ENCODE assay signal across 12 cellular contexts in genomic region chr12:75634244-75635222, GRCh38.
A peak's percentile ranks its signal among the peaks of the same experiment; 100 is the strongest.
DNase-seq lines count a peak whose midpoint lies in the region; ATAC-seq and TF ChIP-seq lines count a peak whose summit lies in the region.
"Had no signal": no experiment of that assay in that cellular context is flagged by ENCODE, and none has a peak within 500 bp of the region (broad histone marks: within the 10 kb centered on the region; RNA-seq: fewer than 3 reads in every experiment).

No MANE protein-coding gene starts in this region.

- ATAC-seq in HG02885 (IDR thresholded peaks at IDR 0.05; ENCODE audit: poor library complexity, unreplicated experiment) (no peak), GM21423 (IDR thresholded peaks at IDR 0.05; ENCODE audit: unreplicated experiment) (no peak)
- ATAC-seq: heart left ventricle, left cardiac atrium had no signal

- H3K9me3 ChIP-seq in hepatocyte (ENCODE audit: low read depth) = no peaks in the 10 kb centered on the region
- H3K9me3 ChIP-seq: MG63, thoracic aorta had no signal

- DNase-seq in DMS53 (lab: John Stamatoyannopoulos, UW) = peak; percentile 44
- DNase-seq in HT-29 (ENCODE audit: low spot score) = peak; percentile 6
- DNase-seq in SK-MEL-5 (ENCODE audit: low read depth, low spot score) = peak; percentile 16
- no peak for DNase-seq in hepatocyte (ENCODE audit: low spot score)
- DNase-seq in activated CD4-positive, CD25-positive, alpha-beta regulatory T cell (lab: John Stamatoyannopoulos, UW) = no peak
- DNase-seq: heart left ventricle; left cardiac atrium; MG63; stimulated activated CD4-positive, alpha-beta T cell treated with anti-CD3 and anti-CD28 coated beads, Interleukin-1b, Interleukin-23, amount 100 ng/mL, for 48 hours had no signal

- no peak overlapping the region for H3K4me3 ChIP-seq in hepatocyte
- H3K4me3 ChIP-seq: heart left ventricle, MG63, thoracic aorta had no signal

- no peaks in the 10 kb centered on the region for H3K27me3 ChIP-seq in hepatocyte
- H3K27me3 ChIP-seq: heart left ventricle, MG63 had no signal

- H3K36me3 ChIP-seq in hepatocyte (replicated peaks; ENCODE audit: insufficient read depth, low read depth) = no peaks in the 10 kb centered on the region
- H3K36me3 ChIP-seq: heart left ventricle, MG63, thoracic aorta had no signal

- no peaks in the 10 kb centered on the region for H3K9me2 ChIP-seq in hepatocyte (replicated peaks; ENCODE audit: insufficient read depth)

- no peaks in the 10 kb centered on the region for H3K79me2 ChIP-seq in hepatocyte

- no peaks in the 10 kb centered on the region for H4K20me1 ChIP-seq in hepatocyte (ENCODE audit: insufficient read depth, poor library complexity, severe bottlenecking)

- peak overlapping the region; percentile 3 for H3K27ac ChIP-seq in hepatocyte
- H3K27ac ChIP-seq: thoracic aorta had no signal

- H3K4me1 ChIP-seq in hepatocyte (ENCODE audit: insufficient read depth) = peaks cover 11% of the 10 kb centered on the region

- TF ChIP-seq CTCF in hepatocyte (IDR thresholded peaks at IDR 0.05; ENCODE audit: poor library complexity) = no peak

- peak overlapping the region; percentile 12 for H2AFZ ChIP-seq in hepatocyte

- H3K4me2 ChIP-seq in hepatocyte = no peak overlapping the region

- in situ Hi-C loops in SK-MEL-5 (cut with HindIII; ENCODE audit: low pct_unique_long_range_greater_than_20kb, low sequenced_read_pairs) = no loop called here

- 64% methylated on average over 3 of the region's 3 CpGs for WGBS in hepatocyte (ENCODE audit: low lambda C conversion rate, missing lambda C conversion rate)

Comparison
In these comparisons a context has a peak if more than half of its experiments do, and no peak if none do; other contexts are left out.
1. DNase-seq: peak in DMS53 (single experiment), HT-29 (single experiment) and SK-MEL-5 (single experiment); none in hepatocyte (single experiment) and activated CD4-positive, CD25-positive, alpha-beta regulatory T cell (0 of 4).